Comparison of ENCODE assay signal across 8 cellular contexts in genomic region chr5:122192883-122193496, GRCh38.
DNase-seq lines count a peak whose midpoint lies in the region; FAIRE-seq and TF ChIP-seq lines count a peak whose summit lies in the region.

No MANE protein-coding gene starts in this region.

- H3K9me1 ChIP-seq in endothelial cell of umbilical vein (replicated peaks; ENCODE audit: control insufficient read depth, extremely low read depth, insufficient read depth, low read length) = no peaks in the 10 kb centered on the region

- H3K27me3 Mint-ChIP-seq in HFFc6 (ENCODE audit: insufficient read depth) = peaks cover 3% of the 10 kb centered on the region; the same call in 1 of the 2 replicates

- dilution Hi-C loops in endothelial cell of umbilical vein (cut with MboI; ENCODE audit: extremely low pct_ligation_motif_present, low sequenced_read_pairs) = loop anchor here (25.0 kb wide), 1 partner anchor 106 kb away; the partner anchor contains the start of gene LOX

- H3K4me2 ChIP-seq in endothelial cell of umbilical vein (ENCODE audit: insufficient read depth, low read length) = no peak overlapping the region

- H3K27ac ChIP-seq in endothelial cell of umbilical vein (ENCODE audit: insufficient read depth, low read depth, low read length) = no peak overlapping the region

- no peak overlapping the region for H3K9ac ChIP-seq in endothelial cell of umbilical vein (replicated peaks; ENCODE audit: extremely low read depth, insufficient read depth, low read length)

- BruUV-seq in endothelial cell of umbilical vein (replicated peaks; lab: Mats Ljungman, UMichigan) = no TSS peak

- no peaks in the 10 kb centered on the region for H4K20me1 ChIP-seq in endothelial cell of umbilical vein (replicated peaks; ENCODE audit: control insufficient read depth, extremely low read depth, insufficient read depth, low read length)

- no peak overlapping the region for H3K4me3 ChIP-seq in endothelial cell of umbilical vein (replicated peaks in 1 of 3; ENCODE audit: insufficient read depth in 1 of 3, low read depth in 1 of 3, low read length in 3 of 3)

- H3K79me2 ChIP-seq in endothelial cell of umbilical vein (ENCODE audit: control insufficient read depth, insufficient read depth, low read length) = no peaks in the 10 kb centered on the region

- peaks cover 2 to 4% of the 10 kb centered on the region in 2 experiments for H3K27me3 ChIP-seq in endothelial cell of umbilical vein (ENCODE audit: control insufficient read depth in 2 of 2, insufficient read depth in 2 of 2, low read length in 2 of 2)

- DNase-seq in HFFc6 (peak; percentile 74), M059J (ENCODE audit: low read depth) (peak; percentile 69), RPMI8226 (peak; percentile 83), endothelial cell of umbilical vein (ENCODE audit: low read depth, low spot score) (peak; percentile 76), mucosa of gallbladder (ENCODE audit: low spot score) (peak; percentile 41)
- no peak for DNase-seq in stimulated activated CD8-positive, alpha-beta memory T cell treated with anti-CD3 and anti-CD28 coated beads, Interleukin-4, amount 100 ng/mL, for 48 hours

- H3K27ac Mint-ChIP-seq in HFFc6 = no peak overlapping the region

- TF ChIP-seq POLR2A in endothelial cell of umbilical vein (IDR thresholded peaks at IDR 0.05; ENCODE audit: low read depth, low read length) = no peak

- no peaks in the 10 kb centered on the region for H3K9me3 Mint-ChIP-seq in HFFc6

- H3K9me3 ChIP-seq in endothelial cell of umbilical vein (replicated peaks; ENCODE audit: control insufficient read depth, insufficient read depth, low read length) = no peaks in the 10 kb centered on the region

- H3K36me3 Mint-ChIP-seq in HFFc6 (ENCODE audit: low read depth) = no peaks in the 10 kb centered on the region

- POLR2A ChIA-PET in endothelial cell of umbilical vein (lab: Charles Lee) = no interaction called here

- no peaks in the 10 kb centered on the region for H3K4me1 Mint-ChIP-seq in HFFc6 (ENCODE audit: low read depth)

- CTCF ChIA-PET in endothelial cell of umbilical vein (lab: Charles Lee) = interaction anchor here (0.8 to 1.6 kb wide), 2 partner anchors 9 to 222 kb away, joined by 3 to 4 read pairs; no protein-coding TSS in a partner anchor

- peaks cover 4% of the 10 kb centered on the region for H3K4me1 ChIP-seq in endothelial cell of umbilical vein (ENCODE audit: control insufficient read depth, extremely low read depth, insufficient read depth, low read length)

- FAIRE-seq in A204.1 (lab: Jason Lieb, UNC) (peak; percentile 93), endothelial cell of umbilical vein (lab: Jason Lieb, UNC) (peak; percentile 72)

- H3K36me3 ChIP-seq in endothelial cell of umbilical vein (ENCODE audit: control insufficient read depth in 2 of 2, extremely low read depth in 1 of 2, insufficient read depth in 2 of 2, low read length in 2 of 2) = no peaks in the 10 kb centered on the region

- TF ChIP-seq CTCF in GM12873 (IDR thresholded peaks at IDR 0.05; ENCODE audit: insufficient read depth, low read depth, low read length, missing control alignments) (peak; percentile 54), HFFc6 (IDR thresholded peaks at IDR 0.05) (peak; percentile 86), endothelial cell of umbilical vein (IDR thresholded peaks at IDR 0.05; ENCODE audit: extremely low read depth in 1 of 2, insufficient read depth in 1 of 2, low read depth in 1 of 2, low read length in 2 of 2) (peak; percentile 51 to 58)

- intact Hi-C loops in endothelial cell of umbilical vein (cut with micrococcal nuclease) = loop anchor here (1.0 to 10.0 kb wide), 3 partner anchors 222 to 1152 kb away; no protein-coding TSS in a partner anchor

- H2AFZ ChIP-seq in endothelial cell of umbilical vein (ENCODE audit: low read depth, low read length) = no peak overlapping the region

- H3K4me3 Mint-ChIP-seq in HFFc6 = no peak overlapping the region

TF ChIP-seq in endothelial cell of umbilical vein, 7 proteins besides CTCF, POLR2A, EP300 and RAD21:
- TF ChIP-seq GATA2 (IDR thresholded peaks at IDR 0.05; ENCODE audit: insufficient read depth, insufficient read length, low read depth, low read length) = no peak
- no peak for TF ChIP-seq POLR2AphosphoS5 (IDR thresholded peaks at IDR 0.05; ENCODE audit: insufficient read depth, low read depth, low read length)
- TF ChIP-seq MAX (IDR thresholded peaks at IDR 0.05; ENCODE audit: insufficient read depth, insufficient read length) = no peak
- no peak for TF ChIP-seq JUN (IDR thresholded peaks at IDR 0.05; ENCODE audit: borderline replicate concordance, insufficient read depth, insufficient read length, low read depth)
